Comparison of ENCODE assay signal across 20 cellular contexts in the genomic region with DNA sequence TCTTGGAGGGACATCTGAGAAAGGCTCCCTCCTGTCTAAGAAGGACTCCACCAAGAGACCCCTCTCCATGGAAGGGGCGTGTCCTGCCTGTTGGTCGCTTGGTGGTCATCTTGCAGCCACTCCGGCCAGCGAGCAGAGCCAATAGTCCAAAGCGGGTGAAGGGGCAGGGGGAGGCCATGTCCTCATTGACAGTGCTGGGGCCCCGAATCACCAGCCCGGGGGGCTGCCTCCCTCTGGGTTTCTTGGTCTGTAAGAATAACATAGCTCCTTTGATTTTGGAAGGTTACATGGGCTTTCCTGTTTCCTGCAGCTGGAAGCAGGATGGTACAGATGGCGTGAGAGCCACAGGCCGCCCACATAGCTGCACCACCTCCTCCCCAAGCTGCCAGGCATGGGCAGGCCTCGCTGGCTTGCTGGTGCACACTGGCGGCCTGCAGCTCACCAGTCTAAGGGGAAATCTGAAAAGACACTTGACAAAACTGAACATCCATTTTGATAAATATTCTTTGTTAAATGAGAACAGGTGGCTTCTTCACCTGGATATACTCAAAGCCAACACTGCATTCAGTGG.
DNase-seq lines count a peak whose midpoint lies in the region; ATAC-seq and TF ChIP-seq lines count a peak whose summit lies in the region.
"Had no signal": no experiment of that assay in that cellular context is flagged by ENCODE, and none has a peak within 500 bp of the region (broad histone marks: within the 10 kb centered on the region; RNA-seq: fewer than 3 reads in every experiment).

No MANE protein-coding gene starts in this region.

- DNase-seq in D341Med (ENCODE audit: low spot score) = peak; percentile 13
- peak; percentile 66 for DNase-seq in NCI-H345 treated with DMSO at 0.1 percent for 48 hours (lab: John Stamatoyannopoulos, UW; ENCODE audit: unreplicated experiment)
- peak in 8 of 10 donors; percentile 14 to 79 (median 66) for DNase-seq in dorsolateral prefrontal cortex
- peak; percentile 50 for DNase-seq in occipital lobe (lab: John Stamatoyannopoulos, UW)
- no peak for DNase-seq in DMS153 treated with DMSO at 0.1 percent for 48 hours (lab: John Stamatoyannopoulos, UW; ENCODE audit: unreplicated experiment)
- DNase-seq in activated CD8-positive, alpha-beta T cell treated with anti-CD3 and anti-CD28 coated beads, Interleukin-2, amount 10 ng/mL, durations not matched to agents 7 days and 5 days = no peak
- DNase-seq in T-helper 9 cell = no peak
- DNase-seq in vagina (ENCODE audit: extremely low spot score in 2 of 2) = no peak
- DNase-seq: BE2C; Calu3; CD4-positive, alpha-beta memory T cell; DND-41; GM23248; HCEC 1CT; NCI-H187; NCI-H2171; NCI-H510A; NCI-H82 had no signal

- H3K9me3 ChIP-seq in vagina = no peaks in the 10 kb centered on the region
- H3K9me3 ChIP-seq: BE2C had no signal

- no peaks in the 10 kb centered on the region for H3K36me3 ChIP-seq in vagina
- H3K36me3 ChIP-seq: BE2C had no signal

- intact Hi-C loops in dorsolateral prefrontal cortex (cut with DNase I) (no loop called here), vagina (cut with DNase I) (no loop called here)

- no peak for TF ChIP-seq POLR2A in vagina (IDR thresholded peaks at IDR 0.05)

- ATAC-seq in activated CD8-positive, alpha-beta T cell treated with anti-CD3 and anti-CD28 coated beads, Interleukin-2, amount 10 ng/mL, durations not matched to agents 7 days and 5 days = no peak
- ATAC-seq: K562 had no signal

- CTCF ChIA-PET in activated CD8-positive, alpha-beta T cell treated with anti-CD3 and anti-CD28 coated beads, Interleukin-2, amount 10 ng/mL, durations not matched to agents 7 days and 5 days (lab: Charles Lee) = no interaction called here

- H3K27ac ChIP-seq in dorsolateral prefrontal cortex (peak overlapping the region in 30 of 59 donors; percentile 1 to 81 (median 38)), vagina (no peak overlapping the region)
- H3K27ac ChIP-seq: GM23248, SK-N-MC had no signal

- no peak overlapping the region for H3K27ac Mint-ChIP-seq in activated CD8-positive, alpha-beta T cell treated with anti-CD3 and anti-CD28 coated beads, Interleukin-2, amount 10 ng/mL, durations not matched to agents 7 days and 5 days
- H3K27ac Mint-ChIP-seq: CD4-positive, alpha-beta memory T cell had no signal

- H3K4me3 ChIP-seq in dorsolateral prefrontal cortex (no peak overlapping the region), vagina (no peak overlapping the region)
- H3K4me3 ChIP-seq: GM23248, K562, SK-N-MC had no signal

- no peaks in the 10 kb centered on the region for H3K36me3 Mint-ChIP-seq in activated CD8-positive, alpha-beta T cell treated with anti-CD3 and anti-CD28 coated beads, Interleukin-2, amount 10 ng/mL, durations not matched to agents 7 days and 5 days (ENCODE audit: low read depth)
- H3K36me3 Mint-ChIP-seq: CD4-positive, alpha-beta memory T cell had no signal

- H3K4me3 Mint-ChIP-seq in activated CD8-positive, alpha-beta T cell treated with anti-CD3 and anti-CD28 coated beads, Interleukin-2, amount 10 ng/mL, durations not matched to agents 7 days and 5 days = no peak overlapping the region
- H3K4me3 Mint-ChIP-seq: CD4-positive, alpha-beta memory T cell had no signal

- peaks cover 10% of the 10 kb centered on the region for H3K4me1 Mint-ChIP-seq in activated CD8-positive, alpha-beta T cell treated with anti-CD3 and anti-CD28 coated beads, Interleukin-2, amount 10 ng/mL, durations not matched to agents 7 days and 5 days (ENCODE audit: low read depth)

- no peaks in the 10 kb centered on the region for H3K27me3 ChIP-seq in dorsolateral prefrontal cortex
- H3K27me3 ChIP-seq in vagina = no peaks in the 10 kb centered on the region
- H3K27me3 ChIP-seq: BE2C had no signal

- POLR2A ChIA-PET in activated CD8-positive, alpha-beta T cell treated with anti-CD3 and anti-CD28 coated beads, Interleukin-2, amount 10 ng/mL, durations not matched to agents 7 days and 5 days (lab: Charles Lee) = no interaction called here

- no peaks in the 10 kb centered on the region for H3K9me3 Mint-ChIP-seq in activated CD8-positive, alpha-beta T cell treated with anti-CD3 and anti-CD28 coated beads, Interleukin-2, amount 10 ng/mL, durations not matched to agents 7 days and 5 days (ENCODE audit: insufficient read depth)
- H3K9me3 Mint-ChIP-seq: CD4-positive, alpha-beta memory T cell had no signal

- TF ChIP-seq CTCF in dorsolateral prefrontal cortex (IDR thresholded peaks at IDR 0.05 in 54 of 56, conservative IDR thresholded peaks at IDR 0.05 in 2 of 56; ENCODE audit: low read depth in 1 of 56, partially characterized antibody in 56 of 56) (no peak), vagina (IDR thresholded peaks at IDR 0.05) (no peak)

- peaks cover 9% of the 10 kb centered on the region for H3K4me1 ChIP-seq in vagina
- H3K4me1 ChIP-seq: BE2C had no signal

- H3K27me3 Mint-ChIP-seq in activated CD8-positive, alpha-beta T cell treated with anti-CD3 and anti-CD28 coated beads, Interleukin-2, amount 10 ng/mL, durations not matched to agents 7 days and 5 days (ENCODE audit: low read depth) = peaks cover 3% of the 10 kb centered on the region

Comparison
In these comparisons a context has a peak if more than half of its experiments do, and no peak if none do; other contexts are left out.
1. DNase-seq: peak in D341Med (single experiment), NCI-H345 treated with DMSO at 0.1 percent for 48 hours (single experiment), dorsolateral prefrontal cortex (8 of 10) and occipital lobe (single experiment); none in DMS153 treated with DMSO at 0.1 percent for 48 hours (single experiment), activated CD8-positive, alpha-beta T cell treated with anti-CD3 and anti-CD28 coated beads, Interleukin-2, amount 10 ng/mL, durations not matched to agents 7 days and 5 days (single experiment), T-helper 9 cell (single experiment) and vagina (0 of 2).